ENCODE assay signal across 12 cellular contexts in genomic region chr1:1123581-1124507, GRCh38. TPM values are rescaled to one million over a fixed set of nuclear protein-coding genes. Genes with fewer than 3 reads are reported as not detected.
DNase-seq lines count a peak whose midpoint lies in the region; ATAC-seq and TF ChIP-seq lines count a peak whose summit lies in the region.
"Had no signal": no experiment of that assay in that cellular context is flagged by ENCODE, and none has a peak within 500 bp of the region (broad histone marks: within the 10 kb centered on the region; RNA-seq: fewer than 3 reads in every experiment).

No MANE protein-coding gene starts in this region.

- peaks cover 7% of the 10 kb centered on the region for H3K27me3 Mint-ChIP-seq in T-helper 2 cell treated with Interferon-gamma antibody and Interleukin-4, amounts not matched to agents 5 μg/mL and 100 μg/mL, for 36 hours (ENCODE audit: low read depth)

- H3K27ac Mint-ChIP-seq in T-helper 2 cell treated with Interferon-gamma antibody and Interleukin-4, amounts not matched to agents 5 μg/mL and 100 μg/mL, for 36 hours = no peak overlapping the region

- intact Hi-C loops in left cardiac atrium (cut with DNase I) (loop anchor here in 1 of 2 donors (2.0 kb wide), 2 partner anchors 129 to 167 kb away; no protein-coding TSS in a partner anchor), cardiac septum (cut with DNase I) (loop anchor here (2.0 to 5.0 kb wide), 2 partner anchors 127 to 248 kb away; no protein-coding TSS in a partner anchor), stomach (cut with DNase I; ENCODE audit: low total_unique reads) (loop anchor here (5.0 to 10.0 kb wide), 3 partner anchors 48 to 171 kb away; partner anchors contain the start of gene TTLL10)

- no peaks in the 10 kb centered on the region for H3K4me1 Mint-ChIP-seq in T-helper 2 cell treated with Interferon-gamma antibody and Interleukin-4, amounts not matched to agents 5 μg/mL and 100 μg/mL, for 36 hours (ENCODE audit: low read depth)

- 72 to 83% (median 78%) methylated on average over 20 to 23 of the region's 23 CpGs for WGBS in stomach, 5 donors

- no peaks in the 10 kb centered on the region for H3K9me3 ChIP-seq in stomach
- H3K9me3 ChIP-seq: testis had no signal

- H3K36me3 Mint-ChIP-seq in T-helper 2 cell treated with Interferon-gamma antibody and Interleukin-4, amounts not matched to agents 5 μg/mL and 100 μg/mL, for 36 hours (ENCODE audit: low read depth) = no peaks in the 10 kb centered on the region

- TF ChIP-seq EP300 in stomach (IDR thresholded peaks at IDR 0.05) = no peak

- H3K4me3 ChIP-seq in fibroblast of villous mesenchyme (ENCODE audit: low read depth, low read length) = no peak overlapping the region
- H3K4me3 ChIP-seq in stomach = no peak overlapping the region
- H3K4me3 ChIP-seq: testis had no signal

- peak overlapping the region; percentile 81 to 87 (median 84) for H3K27ac ChIP-seq in stomach
- H3K27ac ChIP-seq: testis had no signal

- TF ChIP-seq POLR2A in stomach (IDR thresholded peaks at IDR 0.05) = no peak

- peak overlapping the region; percentile 24 for H3K4me3 Mint-ChIP-seq in T-helper 2 cell treated with Interferon-gamma antibody and Interleukin-4, amounts not matched to agents 5 μg/mL and 100 μg/mL, for 36 hours

- H3K27me3 ChIP-seq in stomach = peaks cover 0 to 36% (median 0%) of the 10 kb centered on the region in 3 donors
- H3K27me3 ChIP-seq: testis had no signal

- H3K36me3 ChIP-seq in stomach = no peaks in the 10 kb centered on the region

- ATAC-seq in left cardiac atrium = no peak
- no peak for ATAC-seq in HG03354 (IDR thresholded peaks at IDR 0.05; ENCODE audit: poor library complexity, severe bottlenecking, unreplicated experiment)

- H3K4me1 ChIP-seq in stomach = peaks cover 48 to 67% (median 63%) of the 10 kb centered on the region in 4 donors

- H3K9me3 Mint-ChIP-seq in T-helper 2 cell treated with Interferon-gamma antibody and Interleukin-4, amounts not matched to agents 5 μg/mL and 100 μg/mL, for 36 hours = peaks cover 8% of the 10 kb centered on the region

- no peak for TF ChIP-seq CTCF in fibroblast of villous mesenchyme (IDR thresholded peaks at IDR 0.05; ENCODE audit: insufficient read depth, low read depth, low read length)
- no peak for TF ChIP-seq CTCF in stomach (IDR thresholded peaks at IDR 0.05)

- peak; percentile 9 for DNase-seq in left cardiac atrium
- no peak for DNase-seq in cardiac septum (ENCODE audit: low spot score)
- DNase-seq in T-helper 2 cell treated with Interferon-gamma antibody and Interleukin-4, amounts not matched to agents 5 μg/mL and 100 μg/mL, for 36 hours (ENCODE audit: low spot score) = no peak
- peak; percentile 8 for DNase-seq in fibroblast of villous mesenchyme (ENCODE audit: low read depth)
- DNase-seq in stomach = no peak
- DNase-seq in HuH-7.5 (ENCODE audit: low spot score) = no peak
- DNase-seq in NCI-H510A (lab: John Stamatoyannopoulos, UW) = no peak
- DNase-seq: NCI-H2029 treated with DMSO at 0.1 percent for 48 hours, OCI-M1, testis had no signal

RNA-seq across cellular contexts. Expression of gene C1orf159, which starts 8.0 kb away (rescaled TPM):
- total RNA-seq in left cardiac atrium = 1 to 10 TPM; 5.3 to 6.1 TPM
- 5.4 TPM for total RNA-seq in cardiac septum
- total RNA-seq in fibroblast of villous mesenchyme = 6.5 and 7.1 TPM in 2 replicates
- total RNA-seq in stomach = 10 to 100 TPM; 15.8 to 67.0 (median 33.8) TPM
- 10 to 100 TPM; 10.2 to 17.1 (median 12.8) TPM for polyA plus RNA-seq in stomach

RNA-seq across cellular contexts. Expression of gene RNF223, which starts 49.7 kb away (rescaled TPM):
- total RNA-seq in left cardiac atrium = not detected
- not detected for total RNA-seq in cardiac septum
- total RNA-seq in fibroblast of villous mesenchyme = not detected in 2 replicates
- 1 to 10 TPM in 2 of 5 donors, not detected in 3; 1.4 to 5.9 TPM for total RNA-seq in stomach
- 1 to 10 TPM; 3.2 to 8.1 (median 3.4) TPM for polyA plus RNA-seq in stomach
- total RNA-seq: glomerular endothelial cell had no signal

RNA-seq across cellular contexts. Expression of gene TTLL10, which starts 49.8 kb away (rescaled TPM):
- total RNA-seq in left cardiac atrium = not detected
- total RNA-seq in cardiac septum = 0.22 TPM
- not detected in 2 replicates for total RNA-seq in fibroblast of villous mesenchyme
- 1 to 10 TPM in 1 of 5 donors, not detected in 4; 6.4 TPM for total RNA-seq in stomach
- under 1 TPM in 2 of 3 donors, not detected in 1; 0.13 to 0.46 TPM for polyA plus RNA-seq in stomach
- total RNA-seq: glomerular endothelial cell had no signal

Comparison
In these comparisons a context has a peak if more than half of its experiments do, and no peak if none do; other contexts are left out.
1. DNase-seq: peak in left cardiac atrium (single experiment) and fibroblast of villous mesenchyme (single experiment); none in cardiac septum (single experiment), T-helper 2 cell treated with Interferon-gamma antibody and Interleukin-4, amounts not matched to agents 5 μg/mL and 100 μg/mL, for 36 hours (single experiment), stomach (single experiment), HuH-7.5 (single experiment) and NCI-H510A (single experiment).